Comparison of ENCODE assay signal across 8 cellular contexts in the genomic region with DNA sequence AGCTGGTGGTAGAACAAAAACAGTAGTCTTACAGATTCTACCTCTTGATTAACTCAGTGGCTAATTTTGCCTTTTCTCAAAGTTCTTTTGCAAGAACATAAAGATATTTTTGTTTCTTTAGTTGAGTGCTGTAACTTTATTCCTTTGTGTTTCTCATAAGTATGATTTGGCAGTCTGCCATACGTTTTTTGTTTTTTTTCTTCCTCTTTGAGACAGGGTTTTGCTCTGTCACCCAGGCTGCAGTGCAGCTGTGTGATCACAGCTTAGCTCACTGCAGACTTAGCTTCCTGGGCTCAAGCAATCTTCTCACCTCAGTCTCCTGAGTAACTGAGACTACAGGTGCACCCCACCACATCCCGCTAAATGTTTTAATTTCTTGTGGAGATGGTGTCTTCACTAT. TPM values are rescaled to one million over a fixed set of nuclear protein-coding genes. Genes with fewer than 3 reads are reported as not detected.
DNase-seq lines count a peak whose midpoint lies in the region; ATAC-seq and TF ChIP-seq lines count a peak whose summit lies in the region.

No MANE protein-coding gene starts in this region.

- H3K79me2 ChIP-seq in OCI-LY7 (ENCODE audit: insufficient read depth, low read depth, low read length): no peaks in the 10 kb centered on the region

- H2AFZ ChIP-seq in OCI-LY7 (ENCODE audit: low read length): no peak overlapping the region

- CTCF ChIA-PET in OCI-LY7 (lab: Charles Lee; ENCODE audit: unreplicated experiment): no interaction called here

- BruUV-seq in OCI-LY7 (replicated peaks; lab: Mats Ljungman, UMichigan): no TSS peak

- H3K9me2 ChIP-seq in OCI-LY7 (ENCODE audit: insufficient read depth, low read length): no peaks in the 10 kb centered on the region

- H3K9ac ChIP-seq in skeletal muscle satellite cell (ENCODE audit: low read depth, low read length): peak overlapping the region; percentile 33

- in situ Hi-C loops in GM13977 (cut with MboI; ENCODE audit: low pct_unique_long_range_greater_than_20kb, low sequenced_read_pairs, unreplicated experiment): no loop called here

- H3K9me3 ChIP-seq in OCI-LY7 (ENCODE audit: low read length) (no peaks in the 10 kb centered on the region), skeletal muscle satellite cell (replicated peaks; ENCODE audit: low read length) (no peaks in the 10 kb centered on the region)

- TF ChIP-seq CTCF in OCI-LY7 (conservative IDR thresholded peaks at IDR 0.05; ENCODE audit: low read length): no peak
- TF ChIP-seq CTCF in epithelial cell of esophagus (IDR thresholded peaks at IDR 0.05; ENCODE audit: insufficient read depth, low read depth, low read length, missing control alignments): no peak
- TF ChIP-seq CTCF in GM13977 (IDR thresholded peaks at IDR 0.05; ENCODE audit: extremely low read depth, insufficient read depth, missing control alignments): no peak

- H3K36me3 ChIP-seq in OCI-LY7 (ENCODE audit: insufficient read depth, low read length) (no peaks in the 10 kb centered on the region), skeletal muscle satellite cell (ENCODE audit: insufficient read depth, low read length) (peaks cover 9% of the 10 kb centered on the region)

- H3K4me3 ChIP-seq in OCI-LY7 (ENCODE audit: low read depth, low read length, poor library complexity, severe bottlenecking): no peak overlapping the region
- no peak overlapping the region for H3K4me3 ChIP-seq in epithelial cell of esophagus (ENCODE audit: low read length)
- H3K4me3 ChIP-seq in skeletal muscle satellite cell (ENCODE audit: low read length): no peak overlapping the region

- intact Hi-C loops in OCI-LY7 (cut with micrococcal nuclease; ENCODE audit: unreplicated experiment) (no loop called here), posterior cingulate gyrus (cut with DNase I) (loop anchor here (1.0 kb wide), 1 partner anchor 19 kb away; no protein-coding TSS in a partner anchor)

- POLR2A ChIA-PET in OCI-LY7 (lab: Charles Lee): interaction anchor here (0.9 kb wide), 1 partner anchor 10 kb away, joined by 7 read pairs; no protein-coding TSS in a partner anchor

- no peaks in the 10 kb centered on the region for H3K27me3 ChIP-seq in skeletal muscle satellite cell (ENCODE audit: control insufficient read depth, insufficient read depth, low read length)

- H3K4me2 ChIP-seq in OCI-LY7 (ENCODE audit: low read length): no peak overlapping the region
- H3K4me2 ChIP-seq in skeletal muscle satellite cell (ENCODE audit: low read length): peak overlapping the region; percentile 56

- H3K4me1 ChIP-seq in OCI-LY7 (ENCODE audit: insufficient read depth, low read length, poor library complexity, severe bottlenecking) (no peaks in the 10 kb centered on the region), skeletal muscle satellite cell (ENCODE audit: control insufficient read depth, insufficient read depth, low read length) (peaks cover 25% of the 10 kb centered on the region)

- no peak overlapping the region for H3K27ac ChIP-seq in OCI-LY7 (ENCODE audit: low read depth, low read length, poor library complexity, severe bottlenecking)

- ATAC-seq in GM19397 (IDR thresholded peaks at IDR 0.05; ENCODE audit: unreplicated experiment): no peak

- no peaks in the 10 kb centered on the region for H4K20me1 ChIP-seq in OCI-LY7 (ENCODE audit: insufficient read depth, low read length)

- DNase-seq in NOMO-1 (lab: John Stamatoyannopoulos, UW; ENCODE audit: unreplicated experiment in 2 of 2) (peak; percentile 45 to 73), NOMO-1 treated with dmso at 0.1 percent for 144 hours (lab: John Stamatoyannopoulos, UW; ENCODE audit: unreplicated experiment) (no peak), OCI-LY7 (ENCODE audit: low spot score) (peak; percentile 28), epithelial cell of esophagus (ENCODE audit: low read depth) (peak; percentile 79), GM13977 (ENCODE audit: low spot score) (no peak), posterior cingulate gyrus (no peak)

RNA-seq across cellular contexts. Expression of a gene that starts 22.4 kb away (rescaled TPM):
- not detected in 2 replicates for total RNA-seq in OCI-LY7 (2014; rRNA removed; shearing (Covaris generic))
- total RNA-seq in OCI-LY7 (2022): 0.11 TPM in 1 of 2 replicates, not detected in the other
- 32.1 and 33.0 TPM in 2 replicates for total RNA-seq in skeletal muscle satellite cell (2012; rRNA removed)

Comparison
In these comparisons a context has a peak if more than half of its experiments do, and no peak if none do; other contexts are left out.
1. DNase-seq: peak in NOMO-1 (2 of 2), OCI-LY7 (single experiment) and epithelial cell of esophagus (single experiment); none in NOMO-1 treated with dmso at 0.1 percent for 144 hours (single experiment), GM13977 (single experiment) and posterior cingulate gyrus (0 of 10).